ENCODE assay signal across 1 cellular context in genomic region chr7:99410635-99411034, GRCh38.
TF ChIP-seq lines count a peak whose summit lies in the region.

No MANE protein-coding gene starts in this region.

TF ChIP-seq in K562, 482 proteins besides CTCF, POLR2A, EP300 and RAD21:
- TF ChIP-seq ESRRA (IDR thresholded peaks at IDR 0.05; ENCODE audit: borderline replicate concordance, low read depth) = peak; percentile 47; the same call in 1 of the 2 replicates
- TF ChIP-seq ZNF431 (CRISPR knock-in tag; IDR thresholded peaks at IDR 0.05) = no peak
- TF ChIP-seq DDX20 (tag; IDR thresholded peaks at IDR 0.05; ENCODE audit: low read depth) = no peak
- no peak for TF ChIP-seq SMARCB1 (IDR thresholded peaks at IDR 0.05; ENCODE audit: insufficient read length, low read depth)
- peak; percentile 48; the same call in 1 of the 2 replicates for TF ChIP-seq SP1 (CRISPR knock-in tag; IDR thresholded peaks at IDR 0.05)
- TF ChIP-seq ZNF780A (CRISPR knock-in tag; IDR thresholded peaks at IDR 0.05) = no peak
- TF ChIP-seq MLX (CRISPR knock-in tag; conservative IDR thresholded peaks at IDR 0.05) = no peak
- TF ChIP-seq RBM25 (IDR thresholded peaks at IDR 0.05; ENCODE audit: low read depth, low read length, severe bottlenecking) = peak; percentile 73
- no peak for TF ChIP-seq PCBP2 (IDR thresholded peaks at IDR 0.05; ENCODE audit: low read depth, low read length, poor library complexity, severe bottlenecking)
- no peak for TF ChIP-seq DPF2 (IDR thresholded peaks at IDR 0.05)
- no peak for TF ChIP-seq HNRNPH1 (optimal IDR thresholded peaks at IDR 0.05; ENCODE audit: low read depth, low read length)
- peak; percentile 35; the same call in 1 of the 2 replicates for TF ChIP-seq BCOR (IDR thresholded peaks at IDR 0.05)
- no peak for TF ChIP-seq MYC (IDR thresholded peaks at IDR 0.05; ENCODE audit: low read depth, low read length)
- no peak for TF ChIP-seq MYC (CRISPR knock-in tag; IDR thresholded peaks at IDR 0.05; ENCODE audit: borderline replicate concordance, low read depth)
- TF ChIP-seq, protein P1, sequence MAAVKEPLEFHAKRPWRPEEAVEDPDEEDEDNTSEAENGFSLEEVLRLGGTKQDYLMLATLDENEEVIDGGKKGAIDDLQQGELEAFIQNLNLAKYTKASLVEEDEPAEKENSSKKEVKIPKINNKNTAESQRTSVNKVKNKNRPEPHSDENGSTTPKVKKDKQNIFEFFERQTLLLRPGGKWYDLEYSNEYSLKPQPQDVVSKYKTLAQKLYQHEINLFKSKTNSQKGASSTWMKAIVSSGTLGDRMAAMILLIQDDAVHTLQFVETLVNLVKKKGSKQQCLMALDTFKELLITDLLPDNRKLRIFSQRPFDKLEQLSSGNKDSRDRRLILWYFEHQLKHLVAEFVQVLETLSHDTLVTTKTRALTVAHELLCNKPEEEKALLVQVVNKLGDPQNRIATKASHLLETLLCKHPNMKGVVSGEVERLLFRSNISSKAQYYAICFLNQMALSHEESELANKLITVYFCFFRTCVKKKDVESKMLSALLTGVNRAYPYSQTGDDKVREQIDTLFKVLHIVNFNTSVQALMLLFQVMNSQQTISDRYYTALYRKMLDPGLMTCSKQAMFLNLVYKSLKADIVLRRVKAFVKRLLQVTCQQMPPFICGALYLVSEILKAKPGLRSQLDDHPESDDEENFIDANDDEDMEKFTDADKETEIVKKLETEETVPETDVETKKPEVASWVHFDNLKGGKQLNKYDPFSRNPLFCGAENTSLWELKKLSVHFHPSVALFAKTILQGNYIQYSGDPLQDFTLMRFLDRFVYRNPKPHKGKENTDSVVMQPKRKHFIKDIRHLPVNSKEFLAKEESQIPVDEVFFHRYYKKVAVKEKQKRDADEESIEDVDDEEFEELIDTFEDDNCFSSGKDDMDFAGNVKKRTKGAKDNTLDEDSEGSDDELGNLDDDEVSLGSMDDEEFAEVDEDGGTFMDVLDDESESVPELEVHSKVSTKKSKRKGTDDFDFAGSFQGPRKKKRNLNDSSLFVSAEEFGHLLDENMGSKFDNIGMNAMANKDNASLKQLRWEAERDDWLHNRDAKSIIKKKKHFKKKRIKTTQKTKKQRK (IDR thresholded peaks at IDR 0.05; ENCODE audit: borderline replicate concordance, low read depth, low read length) = no peak
- TF ChIP-seq TAF15 (IDR thresholded peaks at IDR 0.05; ENCODE audit: low read depth, low read length) = no peak
- 0 out of 2 replicates have a peak, but pooled peaks have one; percentile 29 for TF ChIP-seq SREBF2 (CRISPR knock-in tag; IDR thresholded peaks at IDR 0.05)
